Comparison of ENCODE assay signal across 1 cellular context in the genomic region with DNA sequence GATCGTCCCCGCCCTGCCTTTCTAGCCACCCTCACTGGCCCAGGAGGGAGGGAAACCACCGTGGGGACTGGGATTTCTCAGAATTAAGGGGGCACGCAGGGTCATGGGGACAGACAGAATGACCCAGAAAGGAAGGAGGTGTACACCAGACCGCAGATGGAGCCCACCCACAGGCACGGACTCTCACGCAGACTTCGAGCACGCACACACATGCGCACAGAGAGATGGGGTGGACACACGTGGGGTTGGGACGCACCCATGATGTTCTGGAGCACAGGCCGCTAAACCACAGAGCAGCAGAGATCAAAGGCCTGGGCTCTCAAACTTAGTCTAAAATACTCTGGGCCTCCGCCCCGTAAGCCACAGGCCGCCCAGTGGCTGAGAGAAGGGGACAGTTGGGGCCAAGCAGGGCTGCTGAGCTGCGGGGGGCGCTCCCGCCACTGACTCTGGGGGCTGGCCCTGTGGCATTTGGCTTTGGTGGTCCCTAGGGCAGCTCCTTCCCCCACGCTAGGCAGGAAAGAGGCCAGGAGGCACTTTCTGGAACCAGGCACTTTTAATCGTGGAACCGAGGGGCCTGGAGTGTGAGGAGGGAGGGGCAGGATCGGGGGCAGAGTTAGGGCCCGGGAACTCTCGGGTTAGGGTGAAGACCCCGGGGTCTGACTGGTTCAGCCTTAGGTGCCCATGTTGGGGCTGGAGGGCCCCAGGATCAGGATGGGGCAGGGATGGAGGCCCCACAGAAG.
TF ChIP-seq lines count a peak whose summit lies in the region.

No MANE protein-coding gene starts in this region.

TF ChIP-seq in K562, 482 proteins besides CTCF, POLR2A, EP300 and RAD21 (continued from another document and continues in another):
- TF ChIP-seq RNF2 (IDR thresholded peaks at IDR 0.05) (peak; percentile 21; the same call in 1 of the 2 replicates), SMARCB1 (IDR thresholded peaks at IDR 0.05; ENCODE audit: insufficient read length, low read depth) (peak; percentile 66), CXXC5 (CRISPR knock-in tag; IDR thresholded peaks at IDR 0.05) (peak; percentile 70), ZFX (CRISPR knock-in tag; IDR thresholded peaks at IDR 0.05) (peak; percentile 82), GTF2F1 (IDR thresholded peaks at IDR 0.05; ENCODE audit: low read depth, low read length) (no peak), KDM1A (IDR thresholded peaks at IDR 0.05) (peak in 1 of 2 experiments; percentile 43; a peak in 1 of 4 replicates), STAT5A (IDR thresholded peaks at IDR 0.05; ENCODE audit: borderline replicate concordance, low read length) (peak; percentile 34; the same call in 1 of the 2 replicates), TBL1XR1 (IDR thresholded peaks at IDR 0.05; ENCODE audit: low read length in 2 of 2) (no peak), RBFOX2 (IDR thresholded peaks at IDR 0.05; ENCODE audit: low read depth, low read length) (peak; percentile 41; the same call in 1 of the 2 replicates), KLF1 (tag; IDR thresholded peaks at IDR 0.05) (no peak), SMAD4 (CRISPR knock-in tag; conservative IDR thresholded peaks at IDR 0.05) (peak; percentile 63), KDM5B (IDR thresholded peaks at IDR 0.05; ENCODE audit: insufficient replicate concordance, low read depth, low read length) (peak; percentile 1)
- TF ChIP-seq, protein P1, sequence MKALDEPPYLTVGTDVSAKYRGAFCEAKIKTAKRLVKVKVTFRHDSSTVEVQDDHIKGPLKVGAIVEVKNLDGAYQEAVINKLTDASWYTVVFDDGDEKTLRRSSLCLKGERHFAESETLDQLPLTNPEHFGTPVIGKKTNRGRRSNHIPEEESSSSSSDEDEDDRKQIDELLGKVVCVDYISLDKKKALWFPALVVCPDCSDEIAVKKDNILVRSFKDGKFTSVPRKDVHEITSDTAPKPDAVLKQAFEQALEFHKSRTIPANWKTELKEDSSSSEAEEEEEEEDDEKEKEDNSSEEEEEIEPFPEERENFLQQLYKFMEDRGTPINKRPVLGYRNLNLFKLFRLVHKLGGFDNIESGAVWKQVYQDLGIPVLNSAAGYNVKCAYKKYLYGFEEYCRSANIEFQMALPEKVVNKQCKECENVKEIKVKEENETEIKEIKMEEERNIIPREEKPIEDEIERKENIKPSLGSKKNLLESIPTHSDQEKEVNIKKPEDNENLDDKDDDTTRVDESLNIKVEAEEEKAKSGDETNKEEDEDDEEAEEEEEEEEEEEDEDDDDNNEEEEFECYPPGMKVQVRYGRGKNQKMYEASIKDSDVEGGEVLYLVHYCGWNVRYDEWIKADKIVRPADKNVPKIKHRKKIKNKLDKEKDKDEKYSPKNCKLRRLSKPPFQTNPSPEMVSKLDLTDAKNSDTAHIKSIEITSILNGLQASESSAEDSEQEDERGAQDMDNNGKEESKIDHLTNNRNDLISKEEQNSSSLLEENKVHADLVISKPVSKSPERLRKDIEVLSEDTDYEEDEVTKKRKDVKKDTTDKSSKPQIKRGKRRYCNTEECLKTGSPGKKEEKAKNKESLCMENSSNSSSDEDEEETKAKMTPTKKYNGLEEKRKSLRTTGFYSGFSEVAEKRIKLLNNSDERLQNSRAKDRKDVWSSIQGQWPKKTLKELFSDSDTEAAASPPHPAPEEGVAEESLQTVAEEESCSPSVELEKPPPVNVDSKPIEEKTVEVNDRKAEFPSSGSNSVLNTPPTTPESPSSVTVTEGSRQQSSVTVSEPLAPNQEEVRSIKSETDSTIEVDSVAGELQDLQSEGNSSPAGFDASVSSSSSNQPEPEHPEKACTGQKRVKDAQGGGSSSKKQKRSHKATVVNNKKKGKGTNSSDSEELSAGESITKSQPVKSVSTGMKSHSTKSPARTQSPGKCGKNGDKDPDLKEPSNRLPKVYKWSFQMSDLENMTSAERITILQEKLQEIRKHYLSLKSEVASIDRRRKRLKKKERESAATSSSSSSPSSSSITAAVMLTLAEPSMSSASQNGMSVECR (CRISPR knock-in tag; IDR thresholded peaks at IDR 0.05), result peak; percentile 38; the same call in 1 of the 2 replicates
- TF ChIP-seq, protein P2, sequence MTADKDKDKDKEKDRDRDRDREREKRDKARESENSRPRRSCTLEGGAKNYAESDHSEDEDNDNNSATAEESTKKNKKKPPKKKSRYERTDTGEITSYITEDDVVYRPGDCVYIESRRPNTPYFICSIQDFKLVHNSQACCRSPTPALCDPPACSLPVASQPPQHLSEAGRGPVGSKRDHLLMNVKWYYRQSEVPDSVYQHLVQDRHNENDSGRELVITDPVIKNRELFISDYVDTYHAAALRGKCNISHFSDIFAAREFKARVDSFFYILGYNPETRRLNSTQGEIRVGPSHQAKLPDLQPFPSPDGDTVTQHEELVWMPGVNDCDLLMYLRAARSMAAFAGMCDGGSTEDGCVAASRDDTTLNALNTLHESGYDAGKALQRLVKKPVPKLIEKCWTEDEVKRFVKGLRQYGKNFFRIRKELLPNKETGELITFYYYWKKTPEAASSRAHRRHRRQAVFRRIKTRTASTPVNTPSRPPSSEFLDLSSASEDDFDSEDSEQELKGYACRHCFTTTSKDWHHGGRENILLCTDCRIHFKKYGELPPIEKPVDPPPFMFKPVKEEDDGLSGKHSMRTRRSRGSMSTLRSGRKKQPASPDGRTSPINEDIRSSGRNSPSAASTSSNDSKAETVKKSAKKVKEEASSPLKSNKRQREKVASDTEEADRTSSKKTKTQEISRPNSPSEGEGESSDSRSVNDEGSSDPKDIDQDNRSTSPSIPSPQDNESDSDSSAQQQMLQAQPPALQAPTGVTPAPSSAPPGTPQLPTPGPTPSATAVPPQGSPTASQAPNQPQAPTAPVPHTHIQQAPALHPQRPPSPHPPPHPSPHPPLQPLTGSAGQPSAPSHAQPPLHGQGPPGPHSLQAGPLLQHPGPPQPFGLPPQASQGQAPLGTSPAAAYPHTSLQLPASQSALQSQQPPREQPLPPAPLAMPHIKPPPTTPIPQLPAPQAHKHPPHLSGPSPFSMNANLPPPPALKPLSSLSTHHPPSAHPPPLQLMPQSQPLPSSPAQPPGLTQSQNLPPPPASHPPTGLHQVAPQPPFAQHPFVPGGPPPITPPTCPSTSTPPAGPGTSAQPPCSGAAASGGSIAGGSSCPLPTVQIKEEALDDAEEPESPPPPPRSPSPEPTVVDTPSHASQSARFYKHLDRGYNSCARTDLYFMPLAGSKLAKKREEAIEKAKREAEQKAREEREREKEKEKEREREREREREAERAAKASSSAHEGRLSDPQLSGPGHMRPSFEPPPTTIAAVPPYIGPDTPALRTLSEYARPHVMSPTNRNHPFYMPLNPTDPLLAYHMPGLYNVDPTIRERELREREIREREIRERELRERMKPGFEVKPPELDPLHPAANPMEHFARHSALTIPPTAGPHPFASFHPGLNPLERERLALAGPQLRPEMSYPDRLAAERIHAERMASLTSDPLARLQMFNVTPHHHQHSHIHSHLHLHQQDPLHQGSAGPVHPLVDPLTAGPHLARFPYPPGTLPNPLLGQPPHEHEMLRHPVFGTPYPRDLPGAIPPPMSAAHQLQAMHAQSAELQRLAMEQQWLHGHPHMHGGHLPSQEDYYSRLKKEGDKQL (CRISPR knock-in tag; IDR thresholded peaks at IDR 0.05; ENCODE audit: borderline replicate concordance), result no peak
- TF ChIP-seq, protein P3, sequence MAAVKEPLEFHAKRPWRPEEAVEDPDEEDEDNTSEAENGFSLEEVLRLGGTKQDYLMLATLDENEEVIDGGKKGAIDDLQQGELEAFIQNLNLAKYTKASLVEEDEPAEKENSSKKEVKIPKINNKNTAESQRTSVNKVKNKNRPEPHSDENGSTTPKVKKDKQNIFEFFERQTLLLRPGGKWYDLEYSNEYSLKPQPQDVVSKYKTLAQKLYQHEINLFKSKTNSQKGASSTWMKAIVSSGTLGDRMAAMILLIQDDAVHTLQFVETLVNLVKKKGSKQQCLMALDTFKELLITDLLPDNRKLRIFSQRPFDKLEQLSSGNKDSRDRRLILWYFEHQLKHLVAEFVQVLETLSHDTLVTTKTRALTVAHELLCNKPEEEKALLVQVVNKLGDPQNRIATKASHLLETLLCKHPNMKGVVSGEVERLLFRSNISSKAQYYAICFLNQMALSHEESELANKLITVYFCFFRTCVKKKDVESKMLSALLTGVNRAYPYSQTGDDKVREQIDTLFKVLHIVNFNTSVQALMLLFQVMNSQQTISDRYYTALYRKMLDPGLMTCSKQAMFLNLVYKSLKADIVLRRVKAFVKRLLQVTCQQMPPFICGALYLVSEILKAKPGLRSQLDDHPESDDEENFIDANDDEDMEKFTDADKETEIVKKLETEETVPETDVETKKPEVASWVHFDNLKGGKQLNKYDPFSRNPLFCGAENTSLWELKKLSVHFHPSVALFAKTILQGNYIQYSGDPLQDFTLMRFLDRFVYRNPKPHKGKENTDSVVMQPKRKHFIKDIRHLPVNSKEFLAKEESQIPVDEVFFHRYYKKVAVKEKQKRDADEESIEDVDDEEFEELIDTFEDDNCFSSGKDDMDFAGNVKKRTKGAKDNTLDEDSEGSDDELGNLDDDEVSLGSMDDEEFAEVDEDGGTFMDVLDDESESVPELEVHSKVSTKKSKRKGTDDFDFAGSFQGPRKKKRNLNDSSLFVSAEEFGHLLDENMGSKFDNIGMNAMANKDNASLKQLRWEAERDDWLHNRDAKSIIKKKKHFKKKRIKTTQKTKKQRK (IDR thresholded peaks at IDR 0.05; ENCODE audit: borderline replicate concordance, low read depth, low read length), result no peak
- TF ChIP-seq, protein P4, sequence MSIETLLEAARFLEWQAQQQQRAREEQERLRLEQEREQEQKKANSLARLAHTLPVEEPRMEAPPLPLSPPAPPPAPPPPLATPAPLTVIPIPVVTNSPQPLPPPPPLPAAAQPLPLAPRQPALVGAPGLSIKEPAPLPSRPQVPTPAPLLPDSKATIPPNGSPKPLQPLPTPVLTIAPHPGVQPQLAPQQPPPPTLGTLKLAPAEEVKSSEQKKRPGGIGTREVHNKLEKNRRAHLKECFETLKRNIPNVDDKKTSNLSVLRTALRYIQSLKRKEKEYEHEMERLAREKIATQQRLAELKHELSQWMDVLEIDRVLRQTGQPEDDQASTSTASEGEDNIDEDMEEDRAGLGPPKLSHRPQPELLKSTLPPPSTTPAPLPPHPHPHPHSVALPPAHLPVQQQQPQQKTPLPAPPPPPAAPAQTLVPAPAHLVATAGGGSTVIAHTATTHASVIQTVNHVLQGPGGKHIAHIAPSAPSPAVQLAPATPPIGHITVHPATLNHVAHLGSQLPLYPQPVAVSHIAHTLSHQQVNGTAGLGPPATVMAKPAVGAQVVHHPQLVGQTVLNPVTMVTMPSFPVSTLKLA (conservative IDR thresholded peaks at IDR 0.05), result peak in 1 of 2 experiments; percentile 78
- TF ChIP-seq, protein P5, sequence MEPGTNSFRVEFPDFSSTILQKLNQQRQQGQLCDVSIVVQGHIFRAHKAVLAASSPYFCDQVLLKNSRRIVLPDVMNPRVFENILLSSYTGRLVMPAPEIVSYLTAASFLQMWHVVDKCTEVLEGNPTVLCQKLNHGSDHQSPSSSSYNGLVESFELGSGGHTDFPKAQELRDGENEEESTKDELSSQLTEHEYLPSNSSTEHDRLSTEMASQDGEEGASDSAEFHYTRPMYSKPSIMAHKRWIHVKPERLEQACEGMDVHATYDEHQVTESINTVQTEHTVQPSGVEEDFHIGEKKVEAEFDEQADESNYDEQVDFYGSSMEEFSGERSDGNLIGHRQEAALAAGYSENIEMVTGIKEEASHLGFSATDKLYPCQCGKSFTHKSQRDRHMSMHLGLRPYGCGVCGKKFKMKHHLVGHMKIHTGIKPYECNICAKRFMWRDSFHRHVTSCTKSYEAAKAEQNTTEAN (CRISPR knock-in tag; IDR thresholded peaks at IDR 0.05), result 0 out of 2 replicates have a peak, but pooled peaks have one; percentile 28
- TF ChIP-seq, protein P6, sequence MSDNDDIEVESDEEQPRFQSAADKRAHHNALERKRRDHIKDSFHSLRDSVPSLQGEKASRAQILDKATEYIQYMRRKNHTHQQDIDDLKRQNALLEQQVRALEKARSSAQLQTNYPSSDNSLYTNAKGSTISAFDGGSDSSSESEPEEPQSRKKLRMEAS (CRISPR knock-in tag; IDR thresholded peaks at IDR 0.05), result peak; percentile 92
- TF ChIP-seq, protein P7, sequence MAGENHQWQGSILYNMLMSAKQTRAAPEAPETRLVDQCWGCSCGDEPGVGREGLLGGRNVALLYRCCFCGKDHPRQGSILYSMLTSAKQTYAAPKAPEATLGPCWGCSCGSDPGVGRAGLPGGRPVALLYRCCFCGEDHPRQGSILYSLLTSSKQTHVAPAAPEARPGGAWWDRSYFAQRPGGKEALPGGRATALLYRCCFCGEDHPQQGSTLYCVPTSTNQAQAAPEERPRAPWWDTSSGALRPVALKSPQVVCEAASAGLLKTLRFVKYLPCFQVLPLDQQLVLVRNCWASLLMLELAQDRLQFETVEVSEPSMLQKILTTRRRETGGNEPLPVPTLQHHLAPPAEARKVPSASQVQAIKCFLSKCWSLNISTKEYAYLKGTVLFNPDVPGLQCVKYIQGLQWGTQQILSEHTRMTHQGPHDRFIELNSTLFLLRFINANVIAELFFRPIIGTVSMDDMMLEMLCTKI (IDR thresholded peaks at IDR 0.05; ENCODE audit: partially characterized antibody), result no peak
- TF ChIP-seq, protein P8, sequence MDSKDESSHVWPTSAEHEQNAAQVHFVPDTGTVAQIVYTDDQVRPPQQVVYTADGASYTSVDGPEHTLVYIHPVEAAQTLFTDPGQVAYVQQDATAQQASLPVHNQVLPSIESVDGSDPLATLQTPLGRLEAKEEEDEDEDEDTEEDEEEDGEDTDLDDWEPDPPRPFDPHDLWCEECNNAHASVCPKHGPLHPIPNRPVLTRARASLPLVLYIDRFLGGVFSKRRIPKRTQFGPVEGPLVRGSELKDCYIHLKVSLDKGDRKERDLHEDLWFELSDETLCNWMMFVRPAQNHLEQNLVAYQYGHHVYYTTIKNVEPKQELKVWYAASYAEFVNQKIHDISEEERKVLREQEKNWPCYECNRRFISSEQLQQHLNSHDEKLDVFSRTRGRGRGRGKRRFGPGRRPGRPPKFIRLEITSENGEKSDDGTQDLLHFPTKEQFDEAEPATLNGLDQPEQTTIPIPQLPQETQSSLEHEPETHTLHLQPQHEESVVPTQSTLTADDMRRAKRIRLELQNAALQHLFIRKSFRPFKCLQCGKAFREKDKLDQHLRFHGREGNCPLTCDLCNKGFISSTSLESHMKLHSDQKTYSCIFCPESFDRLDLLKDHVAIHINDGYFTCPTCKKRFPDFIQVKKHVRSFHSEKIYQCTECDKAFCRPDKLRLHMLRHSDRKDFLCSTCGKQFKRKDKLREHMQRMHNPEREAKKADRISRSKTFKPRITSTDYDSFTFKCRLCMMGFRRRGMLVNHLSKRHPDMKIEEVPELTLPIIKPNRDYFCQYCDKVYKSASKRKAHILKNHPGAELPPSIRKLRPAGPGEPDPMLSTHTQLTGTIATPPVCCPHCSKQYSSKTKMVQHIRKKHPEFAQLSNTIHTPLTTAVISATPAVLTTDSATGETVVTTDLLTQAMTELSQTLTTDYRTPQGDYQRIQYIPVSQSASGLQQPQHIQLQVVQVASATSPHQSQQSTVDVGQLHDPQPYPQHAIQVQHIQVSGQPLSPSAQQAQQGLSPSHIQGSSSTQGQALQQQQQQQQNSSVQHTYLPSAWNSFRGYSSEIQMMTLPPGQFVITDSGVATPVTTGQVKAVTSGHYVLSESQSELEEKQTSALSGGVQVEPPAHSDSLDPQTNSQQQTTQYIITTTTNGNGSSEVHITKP (IDR thresholded peaks at IDR 0.05; ENCODE audit: partially characterized antibody), result peak; percentile 76
- TF ChIP-seq, protein P9, sequence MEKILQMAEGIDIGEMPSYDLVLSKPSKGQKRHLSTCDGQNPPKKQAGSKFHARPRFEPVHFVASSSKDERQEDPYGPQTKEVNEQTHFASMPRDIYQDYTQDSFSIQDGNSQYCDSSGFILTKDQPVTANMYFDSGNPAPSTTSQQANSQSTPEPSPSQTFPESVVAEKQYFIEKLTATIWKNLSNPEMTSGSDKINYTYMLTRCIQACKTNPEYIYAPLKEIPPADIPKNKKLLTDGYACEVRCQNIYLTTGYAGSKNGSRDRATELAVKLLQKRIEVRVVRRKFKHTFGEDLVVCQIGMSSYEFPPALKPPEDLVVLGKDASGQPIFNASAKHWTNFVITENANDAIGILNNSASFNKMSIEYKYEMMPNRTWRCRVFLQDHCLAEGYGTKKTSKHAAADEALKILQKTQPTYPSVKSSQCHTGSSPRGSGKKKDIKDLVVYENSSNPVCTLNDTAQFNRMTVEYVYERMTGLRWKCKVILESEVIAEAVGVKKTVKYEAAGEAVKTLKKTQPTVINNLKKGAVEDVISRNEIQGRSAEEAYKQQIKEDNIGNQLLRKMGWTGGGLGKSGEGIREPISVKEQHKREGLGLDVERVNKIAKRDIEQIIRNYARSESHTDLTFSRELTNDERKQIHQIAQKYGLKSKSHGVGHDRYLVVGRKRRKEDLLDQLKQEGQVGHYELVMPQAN (IDR thresholded peaks at IDR 0.05; ENCODE audit: borderline replicate concordance), result peak; percentile 23; the same call in 1 of the 2 replicates
